In the genomic region with DNA sequence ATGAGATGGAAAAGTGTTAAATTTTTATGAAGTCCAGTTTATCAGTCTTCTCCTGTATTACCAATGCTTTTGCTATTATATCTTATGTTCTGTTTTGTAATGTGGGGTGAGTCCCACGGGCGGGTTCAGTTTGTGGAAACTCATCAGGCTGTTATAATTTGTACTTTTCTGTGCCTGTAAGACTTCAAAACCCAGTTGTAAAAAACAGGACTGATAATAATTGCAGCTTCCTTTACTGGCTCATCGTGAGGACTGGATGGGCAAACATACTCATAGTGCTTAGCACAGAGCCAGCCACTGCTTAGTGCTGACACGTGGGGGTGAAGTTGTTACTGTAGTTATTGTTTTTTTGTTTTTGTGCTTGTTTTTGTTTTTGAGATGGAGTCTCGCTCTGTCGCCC, we compare ENCODE assay signal across 13 cellular contexts.
"Had no signal": no experiment of that assay in that cellular context is flagged by ENCODE, and none has a peak within 500 bp of the region (broad histone marks: within the 10 kb centered on the region; RNA-seq: fewer than 3 reads in every experiment).

No MANE protein-coding gene starts in this region.

- H3K36me3 ChIP-seq: right lobe of liver, upper lobe of right lung had no signal

- ATAC-seq: activated CD8-positive, alpha-beta memory T cell treated with anti-CD3 and anti-CD28 coated beads, Interleukin-2, amount 10 ng/mL, durations not matched to agents 7 days and 5 days; right lobe of liver; upper lobe of right lung had no signal

- H3K9me3 ChIP-seq: right lobe of liver, upper lobe of right lung had no signal

- H3K27ac ChIP-seq: right lobe of liver had no signal

- H3K27me3 Mint-ChIP-seq: activated B cell treated with CpG ODN at 0.5 μM for 24 hours; activated T-cell treated with anti-CD3 and anti-CD28 coated beads, Interleukin-2, amount 50 U/mL, for 24 hours; naive B cell; progenitor cell of endocrine pancreas had no signal

- H3K27ac Mint-ChIP-seq: activated B cell treated with CpG ODN at 0.5 μM for 24 hours; activated CD8-positive, alpha-beta memory T cell treated with anti-CD3 and anti-CD28 coated beads, Interleukin-2, amount 10 ng/mL, durations not matched to agents 7 days and 5 days; activated naive CD8-positive, alpha-beta T cell treated with anti-CD3 and anti-CD28 coated beads, Interleukin-2, amount 10 ng/mL, durations not matched to agents 7 days and 5 days; activated T-cell treated with anti-CD3 and anti-CD28 coated beads, Interleukin-2, amount 50 U/mL, for 24 hours; naive B cell; progenitor cell of endocrine pancreas had no signal

- H3K4me3 Mint-ChIP-seq: activated B cell treated with CpG ODN at 0.5 μM for 24 hours; activated CD8-positive, alpha-beta memory T cell treated with anti-CD3 and anti-CD28 coated beads, Interleukin-2, amount 10 ng/mL, durations not matched to agents 7 days and 5 days; activated naive CD8-positive, alpha-beta T cell treated with anti-CD3 and anti-CD28 coated beads, Interleukin-2, amount 10 ng/mL, durations not matched to agents 7 days and 5 days; activated T-cell treated with anti-CD3 and anti-CD28 coated beads, Interleukin-2, amount 50 U/mL, for 24 hours; naive B cell had no signal

- H3K9me3 Mint-ChIP-seq: activated B cell treated with CpG ODN at 0.5 μM for 24 hours; activated naive CD8-positive, alpha-beta T cell treated with anti-CD3 and anti-CD28 coated beads, Interleukin-2, amount 10 ng/mL, durations not matched to agents 7 days and 5 days; activated T-cell treated with anti-CD3 and anti-CD28 coated beads, Interleukin-2, amount 50 U/mL, for 24 hours; naive B cell had no signal

- H3K27me3 ChIP-seq: right lobe of liver, upper lobe of right lung had no signal

- H3K4me3 ChIP-seq: right lobe of liver, upper lobe of right lung had no signal

- DNase-seq: activated B cell treated with CpG ODN at 0.5 μM for 24 hours; activated gamma-delta T cell treated with Interleukin-2 at 50 U/mL for 16 hours; activated naive CD8-positive, alpha-beta T cell treated with anti-CD3 and anti-CD28 coated beads, Interleukin-2, amount 10 ng/mL, durations not matched to agents 7 days and 5 days; activated T-cell treated with anti-CD3 and anti-CD28 coated beads, Interleukin-2, amount 50 U/mL, for 24 hours; aorta; midbrain; naive B cell; right lobe of liver; stimulated activated naive CD4-positive, alpha-beta T cell; T-helper 2 cell; upper lobe of right lung had no signal

- H3K36me3 Mint-ChIP-seq: activated CD8-positive, alpha-beta memory T cell treated with anti-CD3 and anti-CD28 coated beads, Interleukin-2, amount 10 ng/mL, durations not matched to agents 7 days and 5 days; activated naive CD8-positive, alpha-beta T cell treated with anti-CD3 and anti-CD28 coated beads, Interleukin-2, amount 10 ng/mL, durations not matched to agents 7 days and 5 days; naive B cell had no signal

- H3K4me1 ChIP-seq: upper lobe of right lung had no signal
